ENCODE assay signal across 8 cellular contexts in genomic region chr5:75511435-75512382, GRCh38. TPM values are rescaled to one million over a fixed set of nuclear protein-coding genes. Genes with fewer than 3 reads are reported as not detected.
DNase-seq lines count a peak whose midpoint lies in the region; TF ChIP-seq lines count a peak whose summit lies in the region.

Gene CERT1 (minus strand): TSS chr5:75511629. CDS start chr5:75511207, 422 bp downstream.
Gene POLK (plus strand): TSS chr5:75511891.

- 1% methylated on average over 51 to 71 of the region's 71 CpGs for WGBS in stomach, 5 donors

- H3K27me3 ChIP-seq in HAP-1 (ENCODE audit: low read depth) = no peaks in the 10 kb centered on the region
- no peaks in the 10 kb centered on the region for H3K27me3 ChIP-seq in MM.1S (replicated peaks; ENCODE audit: insufficient read depth, low read length)
- H3K27me3 ChIP-seq in neural cell (ENCODE audit: insufficient read depth, low read depth, low read length) = no peaks in the 10 kb centered on the region
- H3K27me3 ChIP-seq in stomach = no peaks in the 10 kb centered on the region

- peaks cover 6% of the 10 kb centered on the region for H3K4me1 ChIP-seq in ES-I3 (ENCODE audit: insufficient read depth, low read length)
- peaks cover 32% of the 10 kb centered on the region for H3K4me1 ChIP-seq in HAP-1
- peaks cover 25% of the 10 kb centered on the region for H3K4me1 ChIP-seq in MM.1S (ENCODE audit: low read length)
- H3K4me1 ChIP-seq in stomach = peaks cover 9 to 67% (median 45%) of the 10 kb centered on the region in 4 donors

- H3K36me3 ChIP-seq in ES-I3 (ENCODE audit: insufficient read depth, low read length) (no peaks in the 10 kb centered on the region), HAP-1 (replicated peaks) (no peaks in the 10 kb centered on the region), MM.1S (replicated peaks; ENCODE audit: insufficient read depth, low read length) (no peaks in the 10 kb centered on the region), neural cell (ENCODE audit: insufficient read depth, low read length) (no peaks in the 10 kb centered on the region), stomach (no peaks in the 10 kb centered on the region)

- no peak for TF ChIP-seq CTCF in MM.1S (IDR thresholded peaks at IDR 0.05; ENCODE audit: low read length)
- no peak for TF ChIP-seq CTCF in neural cell (IDR thresholded peaks at IDR 0.05; ENCODE audit: poor library complexity, severe bottlenecking)
- TF ChIP-seq CTCF in stomach (IDR thresholded peaks at IDR 0.05) = no peak

- TF ChIP-seq EP300 in neural cell (conservative IDR thresholded peaks at IDR 0.05; ENCODE audit: poor library complexity, severe bottlenecking) = peak; percentile 61
- TF ChIP-seq EP300 in stomach (IDR thresholded peaks at IDR 0.05) = no peak

- H4K20me1 ChIP-seq in MM.1S (ENCODE audit: insufficient read depth, low read length) = 0 out of 2 replicates have a peak, but pooled peaks cover 3% of the 10 kb centered on the region
- no peaks in the 10 kb centered on the region for H4K20me1 ChIP-seq in neural cell (ENCODE audit: insufficient read depth)

- TF ChIP-seq POLR2A in stomach (IDR thresholded peaks at IDR 0.05) = peak in 1 of 4 donors; percentile 62

- intact Hi-C loops in stomach (cut with DNase I; ENCODE audit: low total_unique reads) = no loop called here

- H3K9me2 ChIP-seq in MM.1S (replicated peaks; ENCODE audit: insufficient read depth, low read length) (no peaks in the 10 kb centered on the region), neural cell (ENCODE audit: insufficient read depth, low read length) (no peaks in the 10 kb centered on the region)

- TF ChIP-seq RAD21 in neural cell (conservative IDR thresholded peaks at IDR 0.05) = peak; percentile 9

- in situ Hi-C loops in HAP-1 (cut with MboI; ENCODE audit: low sequenced_read_pairs) = no loop called here

- no peaks in the 10 kb centered on the region for H3K9me3 ChIP-seq in ES-I3 (ENCODE audit: control insufficient read depth, insufficient read depth, low read length)
- no peaks in the 10 kb centered on the region for H3K9me3 ChIP-seq in HAP-1
- H3K9me3 ChIP-seq in MM.1S (replicated peaks; ENCODE audit: insufficient read depth, low read length) = no peaks in the 10 kb centered on the region
- no peaks in the 10 kb centered on the region for H3K9me3 ChIP-seq in neural cell (ENCODE audit: low read length)
- H3K9me3 ChIP-seq in stomach = no peaks in the 10 kb centered on the region

- DNase-seq in HAP-1 (ENCODE audit: low spot score in 2 of 2) (peak; percentile 98 to 99), MM.1S (peak; percentile 98), SIG-M5 (lab: John Stamatoyannopoulos, UW) (peak; percentile 89), activated gamma-delta T cell (lab: John Stamatoyannopoulos, UW) (peak; percentile 78), fibroblast of the conjunctiva (ENCODE audit: low read depth) (peak; percentile 95), stomach (peak; percentile 97)

- H3K4me2 ChIP-seq in MM.1S (ENCODE audit: low read depth, low read length) (peak within 1 kb of the TSS; percentile 88), neural cell (ENCODE audit: low read length) (peak within 1 kb of the TSS; percentile 82)

- H3K79me2 ChIP-seq in MM.1S (ENCODE audit: low read length) = peaks cover 85% of the 10 kb centered on the region
- H3K79me2 ChIP-seq in neural cell (replicated peaks; ENCODE audit: insufficient read depth, low read length) = peaks cover 79% of the 10 kb centered on the region

- peak within 1 kb of the TSS; percentile 93 for H2AFZ ChIP-seq in MM.1S (ENCODE audit: low read length)
- peak within 1 kb of the TSS; percentile 88 for H2AFZ ChIP-seq in neural cell (ENCODE audit: low read depth, low read length)

- H3K27ac ChIP-seq in MM.1S (ENCODE audit: low read length) (peak within 1 kb of the TSS; percentile 50; the same call in 1 of the 2 replicates), neural cell (ENCODE audit: low read length) (peak within 1 kb of the TSS; percentile 96), stomach (peak within 1 kb of the TSS; percentile 86 to 92 (median 92))

- H3F3A ChIP-seq in MM.1S (ENCODE audit: insufficient read depth, low read length) (no peaks in the 10 kb centered on the region), neural cell (ENCODE audit: insufficient read depth, low read length, poor library complexity, severe bottlenecking) (peaks cover 5% of the 10 kb centered on the region)

- H3K4me3 ChIP-seq in HAP-1 (peak within 1 kb of the TSS; percentile 81), MM.1S (ENCODE audit: low read length) (peak within 1 kb of the TSS; percentile 97), neural cell (ENCODE audit: low read length) (peak within 1 kb of the TSS; percentile 87), stomach (peak within 1 kb of the TSS; percentile 75 to 93 (median 85))

- H3K9ac ChIP-seq in ES-I3 (ENCODE audit: low read depth, low read length) (peak within 1 kb of the TSS; percentile 81), MM.1S (ENCODE audit: low read length) (peak within 1 kb of the TSS; percentile 80), neural cell (ENCODE audit: low read length) (peak within 1 kb of the TSS; percentile 94)

TF ChIP-seq in neural cell, 6 proteins besides CTCF, POLR2A, EP300 and RAD21:
- TF ChIP-seq TAF1 (IDR thresholded peaks at IDR 0.05; ENCODE audit: low read depth) = peak; percentile 90
- no peak for TF ChIP-seq EZH2 (IDR thresholded peaks at IDR 0.05; ENCODE audit: borderline replicate concordance, insufficient read depth, low read length, poor library complexity, severe bottlenecking)
- peak; percentile 84 for TF ChIP-seq REST (IDR thresholded peaks at IDR 0.05; ENCODE audit: borderline replicate concordance)
- no peak for TF ChIP-seq MXI1 (conservative IDR thresholded peaks at IDR 0.05; ENCODE audit: poor library complexity, severe bottlenecking)
- TF ChIP-seq SMC3 (conservative IDR thresholded peaks at IDR 0.05; ENCODE audit: poor library complexity) = no peak
- TF ChIP-seq POLR2AphosphoS5 (IDR thresholded peaks at IDR 0.05) = peak; percentile 94

RNA-seq across cellular contexts. Expression of gene CERT1, which starts in this region (rescaled TPM):
- polyA plus RNA-seq in neural cell (20.3 and 24.3 TPM in 2 replicates), stomach (10 to 100 TPM in 1 of 3 donors, 1 to 10 TPM in 2; 7.3 to 10.5 (median 9.0) TPM)
- 74.7 and 78.8 TPM in 2 replicates for polyA minus RNA-seq in neural cell
- total RNA-seq in stomach = 10 to 100 TPM; 19.1 to 81.0 (median 41.3) TPM

RNA-seq across cellular contexts. Expression of gene POLK, which starts in this region (rescaled TPM):
- polyA plus RNA-seq in neural cell (29.0 and 36.4 TPM in 2 replicates), stomach (1 to 10 TPM; 3.7 to 4.7 (median 4.6) TPM)
- 66.7 and 83.9 TPM in 2 replicates for polyA minus RNA-seq in neural cell
- total RNA-seq in stomach = 100 to 1,000 TPM in 1 of 5 donors, 10 to 100 TPM in 4; 11.9 to 145 (median 69.2) TPM

Comparison
In these comparisons a context has a peak if more than half of its experiments do, and no peak if none do; other contexts are left out.
1. Peak in every context shown above with its lines: DNase-seq, H3K4me3 ChIP-seq and H3K27ac ChIP-seq.